ENCODE assay signal across 4 cellular contexts in the genomic region with DNA sequence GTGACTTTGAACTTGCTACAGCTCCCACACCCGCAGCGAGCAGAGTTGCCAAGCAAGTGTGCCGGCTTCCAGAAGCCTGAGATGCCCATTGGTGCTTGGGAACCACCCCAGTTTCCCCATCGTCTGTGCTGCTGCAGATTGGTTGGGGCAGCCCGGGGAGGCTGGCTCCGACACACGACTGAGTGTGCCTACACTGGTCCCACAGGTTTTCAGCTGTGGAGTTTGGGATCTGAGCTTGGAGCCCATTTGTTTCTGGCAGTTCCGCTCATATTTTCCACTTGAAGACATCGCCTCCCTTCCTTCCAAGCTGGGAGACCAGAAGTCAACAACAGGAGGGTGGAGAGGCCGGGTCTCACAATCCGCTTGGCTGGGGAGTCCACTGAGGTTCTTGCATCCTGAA. TPM values are rescaled to one million over a fixed set of nuclear protein-coding genes. Genes with fewer than 3 reads are reported as not detected.
"Had no signal": no experiment of that assay in that cellular context is flagged by ENCODE, and none has a peak within 500 bp of the region (broad histone marks: within the 10 kb centered on the region; RNA-seq: fewer than 3 reads in every experiment).

A gene with protein sequence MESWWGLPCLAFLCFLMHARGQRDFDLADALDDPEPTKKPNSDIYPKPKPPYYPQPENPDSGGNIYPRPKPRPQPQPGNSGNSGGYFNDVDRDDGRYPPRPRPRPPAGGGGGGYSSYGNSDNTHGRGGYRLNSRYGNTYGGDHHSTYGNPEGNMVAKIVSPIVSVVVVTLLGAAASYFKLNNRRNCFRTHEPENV (plus strand): TSS at position 173 of the 400 bp plus-strand sequence. CDS start 235 bp downstream, outside the sequence.

RNA-seq across cellular contexts. Expression of the gene that starts here (rescaled TPM):
- total RNA-seq: activated CD8-positive, alpha-beta memory T cell treated with anti-CD3 and anti-CD28 coated beads, Interleukin-2, amount 10 ng/mL, durations not matched to agents 7 days and 5 days; glomerular endothelial cell; natural killer cell treated with Interleukin-12 subunit alpha and Interleukin-12 subunit beta and Interleukin-15 and Interleukin-18, amount 100 ng/mL, for 72 hours; SJCRH30 had no signal
